In genomic region chr12:59039005-59039404, GRCh38 we compare ENCODE assay signal across 23 cellular contexts.
"Had no signal": no experiment of that assay in that cellular context is flagged by ENCODE, and none has a peak within 500 bp of the region (broad histone marks: within the 10 kb centered on the region; RNA-seq: fewer than 3 reads in every experiment).

No MANE protein-coding gene starts in this region.

- H3K27ac ChIP-seq: gastrocnemius medialis, heart right ventricle, lower lobe of right lung, parathyroid adenoma, right lobe of liver, transverse colon, upper lobe of right lung, uterus had no signal

- H3K4me3 Mint-ChIP-seq: effector memory CD8-positive, alpha-beta T cell; natural killer cell treated with Interleukin-12 subunit alpha and Interleukin-12 subunit beta and Interleukin-15 and Interleukin-18, amount 100 ng/mL, for 72 hours; neural crest cell; stimulated activated naive CD8-positive, alpha-beta T cell treated with anti-CD3 and anti-CD28 coated beads, Interleukin-15, amount 100 ng/mL, for 72 hours had no signal

- H3K27me3 Mint-ChIP-seq: effector memory CD8-positive, alpha-beta T cell; natural killer cell treated with Interleukin-12 subunit alpha and Interleukin-12 subunit beta and Interleukin-15 and Interleukin-18, amount 100 ng/mL, for 72 hours; progenitor cell of endocrine pancreas; stimulated activated naive CD8-positive, alpha-beta T cell treated with anti-CD3 and anti-CD28 coated beads, Interleukin-15, amount 100 ng/mL, for 72 hours had no signal

- DNase-seq: cortex of kidney; effector memory CD8-positive, alpha-beta T cell; gastrocnemius medialis; glutamatergic neuron; heart right ventricle; hippocampal formation; islet precursor cell; left ventricle myocardium superior; lower lobe of right lung; right lobe of liver; small intestine; stimulated activated CD4-positive, alpha-beta T cell treated with anti-CD3 and anti-CD28 coated beads, Interleukin-15, amount 100 ng/mL, for 24 hours; stimulated activated CD4-positive, alpha-beta T cell treated with anti-CD3 and anti-CD28 coated beads, Interleukin-2, amount 100 ng/mL, for 48 hours; stimulated activated naive CD4-positive, alpha-beta T cell; stimulated activated naive CD8-positive, alpha-beta T cell treated with anti-CD3 and anti-CD28 coated beads, Interleukin-15, amount 100 ng/mL, for 72 hours; transverse colon; upper lobe of right lung; uterus had no signal

- H3K4me1 Mint-ChIP-seq: stimulated activated naive CD8-positive, alpha-beta T cell treated with anti-CD3 and anti-CD28 coated beads, Interleukin-15, amount 100 ng/mL, for 72 hours had no signal

- H3K36me3 ChIP-seq: gastrocnemius medialis, heart right ventricle, lower lobe of right lung, right lobe of liver, suprapubic skin, transverse colon, upper lobe of right lung, uterus had no signal

- FAIRE-seq: small intestine had no signal

- H2AFZ ChIP-seq: parathyroid adenoma had no signal

- H3K79me2 ChIP-seq: parathyroid adenoma had no signal

- H3K9me3 Mint-ChIP-seq: neural crest cell; stimulated activated naive CD8-positive, alpha-beta T cell treated with anti-CD3 and anti-CD28 coated beads, Interleukin-15, amount 100 ng/mL, for 72 hours had no signal

- H3K4me1 ChIP-seq: gastrocnemius medialis, parathyroid adenoma, right lobe of liver, upper lobe of right lung, uterus had no signal

- ATAC-seq: effector memory CD8-positive, alpha-beta T cell; gastrocnemius medialis; heart right ventricle; left ventricle myocardium superior; lower lobe of right lung; natural killer cell treated with Interleukin-12 subunit alpha and Interleukin-12 subunit beta and Interleukin-15 and Interleukin-18, amount 100 ng/mL, for 72 hours; right lobe of liver; stimulated activated naive CD8-positive, alpha-beta T cell treated with anti-CD3 and anti-CD28 coated beads, Interleukin-15, amount 100 ng/mL, for 72 hours; upper lobe of right lung had no signal

- H3K36me3 Mint-ChIP-seq: natural killer cell treated with Interleukin-12 subunit alpha and Interleukin-12 subunit beta and Interleukin-15 and Interleukin-18, amount 100 ng/mL, for 72 hours had no signal

- H3K9me3 ChIP-seq: gastrocnemius medialis, heart right ventricle, lower lobe of right lung, right lobe of liver, suprapubic skin, transverse colon, upper lobe of right lung, uterus had no signal

- H3K27me3 ChIP-seq: gastrocnemius medialis, heart right ventricle, right lobe of liver, suprapubic skin, transverse colon, upper lobe of right lung, uterus had no signal

- H3K4me3 ChIP-seq: gastrocnemius medialis, heart right ventricle, lower lobe of right lung, right lobe of liver, suprapubic skin, transverse colon, upper lobe of right lung, uterus had no signal

- H3K27ac Mint-ChIP-seq: effector memory CD8-positive, alpha-beta T cell; natural killer cell treated with Interleukin-12 subunit alpha and Interleukin-12 subunit beta and Interleukin-15 and Interleukin-18, amount 100 ng/mL, for 72 hours; progenitor cell of endocrine pancreas; stimulated activated naive CD8-positive, alpha-beta T cell treated with anti-CD3 and anti-CD28 coated beads, Interleukin-15, amount 100 ng/mL, for 72 hours had no signal

- H3K9ac ChIP-seq: parathyroid adenoma had no signal
